ENCODE assay signal across 13 cellular contexts in the genomic region with DNA sequence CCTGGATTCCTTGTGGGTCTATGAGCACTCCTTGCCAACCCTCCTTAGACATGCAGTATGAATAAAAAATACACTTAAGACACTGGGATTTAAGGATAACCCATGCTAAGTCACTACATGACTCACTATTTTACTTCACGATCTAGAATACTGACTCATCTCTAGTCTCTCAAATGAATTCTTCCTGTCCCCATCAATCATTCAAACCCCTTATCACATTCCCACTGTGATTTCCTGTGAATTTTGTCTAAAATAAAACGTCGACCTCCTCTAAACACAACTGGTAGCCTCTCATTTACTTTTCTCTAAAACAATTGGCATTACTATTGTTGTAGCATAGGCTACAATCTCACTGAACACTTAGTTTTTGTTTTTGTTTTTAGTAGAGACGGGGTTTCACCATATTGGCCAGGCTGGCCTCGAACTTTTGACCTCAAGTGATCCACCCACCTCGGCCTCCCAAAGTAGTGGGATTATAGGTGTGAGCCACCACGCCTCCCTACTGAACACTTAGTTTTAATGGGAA. TPM values are rescaled to one million over a fixed set of nuclear protein-coding genes. Genes with fewer than 3 reads are reported as not detected.
DNase-seq lines count a peak whose midpoint lies in the region; ATAC-seq and TF ChIP-seq lines count a peak whose summit lies in the region.
"Had no signal": no experiment of that assay in that cellular context is flagged by ENCODE, and none has a peak within 500 bp of the region (broad histone marks: within the 10 kb centered on the region; RNA-seq: fewer than 3 reads in every experiment).

No MANE protein-coding gene starts in this region.

- intact Hi-C loops in Panc1 (cut with micrococcal nuclease; ENCODE audit: unreplicated experiment): no loop called here

- H3K36me3 ChIP-seq in Panc1 (ENCODE audit: control insufficient read depth, insufficient read depth, low read length) (peaks cover 2% of the 10 kb centered on the region), osteoblast (ENCODE audit: insufficient read depth, low read length) (no peaks in the 10 kb centered on the region)
- H3K36me3 ChIP-seq: pancreas had no signal

- POLR2A ChIA-PET in Panc1 (lab: Charles Lee): no interaction called here

- H2AFZ ChIP-seq in osteoblast (ENCODE audit: low read length): peak overlapping the region; percentile 26

- no peaks in the 10 kb centered on the region for H3K9me3 ChIP-seq in Panc1 (ENCODE audit: control insufficient read depth, insufficient read depth, low read depth, low read length)
- H3K9me3 ChIP-seq in osteoblast (ENCODE audit: low read depth, low read length): no peaks in the 10 kb centered on the region
- H3K9me3 ChIP-seq: pancreas had no signal

- no peaks in the 10 kb centered on the region for H4K20me1 ChIP-seq in osteoblast (ENCODE audit: insufficient read depth, low read length)

- DNase-seq in GM04504 (ENCODE audit: low read depth) (peak; percentile 24), Panc1 (ENCODE audit: low read depth, low spot score) (peak; percentile 36), dermis blood vessel endothelial cell (peak; percentile 76), osteoblast (ENCODE audit: insufficient read length, low spot score, missing footprints) (peak; percentile 32)
- DNase-seq: KG1, left cardiac atrium, NCI-H526, pancreas, T-helper 9 cell had no signal

- peak overlapping the region; percentile 68 for H3K4me2 ChIP-seq in osteoblast (ENCODE audit: insufficient read depth, low read length)

- no TSS peak for BruUV-seq in Panc1 (replicated peaks; lab: Mats Ljungman, UMichigan)

- CTCF ChIA-PET in Panc1 (lab: Charles Lee): no interaction called here

- no peaks in the 10 kb centered on the region for H3K79me2 ChIP-seq in osteoblast (ENCODE audit: insufficient read depth, low read length)

- H3K4me3 ChIP-seq in Panc1 (ENCODE audit: low read depth in 2 of 2, low read length in 2 of 2) (no peak overlapping the region), osteoblast (ENCODE audit: insufficient read depth, low read length) (peak overlapping the region; percentile 46)
- H3K4me3 ChIP-seq: pancreas had no signal

- in situ Hi-C loops in Panc1 (cut with HindIII; ENCODE audit: low pct_unique_long_range_greater_than_20kb, low sequenced_read_pairs): no loop called here

- H3K27ac ChIP-seq in Panc1 (ENCODE audit: low read length): no peak overlapping the region
- peak overlapping the region; percentile 66 for H3K27ac ChIP-seq in osteoblast (ENCODE audit: low read depth, low read length)
- H3K27ac ChIP-seq: pancreas had no signal

- TF ChIP-seq CTCF in Panc1 (IDR thresholded peaks at IDR 0.05) (no peak), osteoblast (IDR thresholded peaks at IDR 0.05; ENCODE audit: extremely low read depth, low read depth, low read length) (no peak)

- peaks cover 6% of the 10 kb centered on the region; the same call in 1 of the 2 replicates for H3K27me3 ChIP-seq in Panc1 (ENCODE audit: control insufficient read depth, insufficient read depth, low read length)
- H3K27me3 ChIP-seq in osteoblast (ENCODE audit: insufficient read depth, low read length): peaks cover 9% of the 10 kb centered on the region
- H3K27me3 ChIP-seq: pancreas had no signal

- ATAC-seq in Panc1: no peak
- ATAC-seq in GM18873 (IDR thresholded peaks at IDR 0.05; ENCODE audit: low FRiP score, unreplicated experiment): no peak
- ATAC-seq in HG02588 (IDR thresholded peaks at IDR 0.05; ENCODE audit: unreplicated experiment): no peak
- ATAC-seq in HG03159 (IDR thresholded peaks at IDR 0.05; ENCODE audit: unreplicated experiment): no peak
- no peak for ATAC-seq in GM18511 (IDR thresholded peaks at IDR 0.05; ENCODE audit: unreplicated experiment)
- ATAC-seq: left cardiac atrium, pancreas had no signal

- H3K4me1 ChIP-seq in Panc1 (ENCODE audit: control insufficient read depth, insufficient read depth, low read length): peaks cover 3% of the 10 kb centered on the region; the same call in 1 of the 2 replicates
- H3K4me1 ChIP-seq in osteoblast (ENCODE audit: insufficient read depth, low read length): peaks cover 21% of the 10 kb centered on the region

RNA-seq across cellular contexts. Expression of gene IQUB, which starts 3.9 kb away (rescaled TPM):
- total RNA-seq in Panc1 (2021; ENCODE audit: unreplicated experiment) (0.59 TPM), dermis blood vessel endothelial cell (0.05 and 0.34 TPM in 2 replicates), osteoblast (0.72 and 0.88 TPM in 2 replicates)
- 0.08 TPM for polyA plus RNA-seq in Panc1 (2012; ENCODE audit: insufficient read length)

RNA-seq across cellular contexts. Expression of gene NDUFA5, which starts 19.4 kb away (rescaled TPM):
- 53.4 TPM for total RNA-seq in Panc1 (2021; ENCODE audit: unreplicated experiment)
- polyA plus RNA-seq in Panc1 (2012; ENCODE audit: insufficient read length): 29.2 TPM
- total RNA-seq in dermis blood vessel endothelial cell: 34.0 and 39.1 TPM in 2 replicates
- 25.7 and 30.6 TPM in 2 replicates for total RNA-seq in osteoblast

Comparison
In these comparisons a context has a peak if more than half of its experiments do, and no peak if none do; other contexts are left out.
1. DNase-seq: peak in every context shown above with its lines; median percentile 76 in dermis blood vessel endothelial cell; 36 in Panc1; 32 in osteoblast; 24 in GM04504.